11 cellular contexts compared by ENCODE assay signal in the genomic region with DNA sequence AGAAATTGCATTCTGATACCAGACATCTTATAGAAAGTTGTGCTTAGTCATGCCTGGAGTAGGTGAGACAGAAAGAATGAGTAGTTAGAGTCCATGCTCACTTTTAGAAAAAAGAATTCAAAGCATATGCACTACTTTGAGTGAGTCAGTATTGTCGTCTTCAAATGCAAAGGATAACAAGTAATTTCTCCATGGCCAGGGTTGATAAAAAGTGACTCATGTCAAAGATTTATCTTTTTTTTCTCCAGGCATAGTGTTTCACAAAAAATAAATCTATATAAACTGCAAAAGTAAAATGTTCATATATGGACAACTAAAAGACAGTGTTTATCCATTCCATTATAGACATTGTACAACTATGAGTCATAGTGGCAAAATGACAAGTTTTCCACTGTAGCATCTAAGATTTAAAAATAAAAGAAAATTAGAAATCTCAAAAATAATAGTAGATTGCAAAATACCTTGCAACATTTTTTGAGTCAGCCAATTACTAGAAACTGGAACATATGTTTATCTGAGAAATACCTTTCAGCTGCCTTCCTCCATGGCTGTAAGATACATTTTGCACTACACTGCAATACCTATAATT.
DNase-seq lines count a peak whose midpoint lies in the region; ATAC-seq and TF ChIP-seq lines count a peak whose summit lies in the region.
"Had no signal": no experiment of that assay in that cellular context is flagged by ENCODE, and none has a peak within 500 bp of the region (broad histone marks: within the 10 kb centered on the region; RNA-seq: fewer than 3 reads in every experiment).

No MANE protein-coding gene starts in this region.

- ATAC-seq in HG02759 (IDR thresholded peaks at IDR 0.05; ENCODE audit: unreplicated experiment) (no peak), HG03045 (IDR thresholded peaks at IDR 0.05; ENCODE audit: unreplicated experiment) (no peak)

- no peaks in the 10 kb centered on the region for H3K36me3 ChIP-seq in Karpas-422 (ENCODE audit: insufficient read depth, low read length)

- in situ Hi-C loops in ACHN (cut with HindIII; ENCODE audit: low pct_ligation_motif_present, low pct_unique_long_range_greater_than_20kb, low sequenced_read_pairs): no loop called here

- H3K4me3 ChIP-seq in retinal pigment epithelial cell (ENCODE audit: low read length) (no peak overlapping the region), Karpas-422 (ENCODE audit: low read length) (no peak overlapping the region)

- H2AFZ ChIP-seq in Karpas-422 (ENCODE audit: low read length): no peak overlapping the region

- no peaks in the 10 kb centered on the region for H4K20me1 ChIP-seq in Karpas-422 (ENCODE audit: insufficient read depth, low read depth, low read length)

- H3K4me1 ChIP-seq in Karpas-422 (ENCODE audit: low read length): no peaks in the 10 kb centered on the region

- H3K27me3 ChIP-seq in Karpas-422 (ENCODE audit: low read length): no peaks in the 10 kb centered on the region

- peak; percentile 79 for DNase-seq in GM04503 (ENCODE audit: low read depth)
- peak; percentile 53 for DNase-seq in RPMI7951 (ENCODE audit: low read depth)
- peak; percentile 82 for DNase-seq in fibroblast of gingiva (ENCODE audit: low read depth)
- peak; percentile 35 for DNase-seq in retinal pigment epithelial cell (ENCODE audit: low read depth)
- DNase-seq in Karpas-422: no peak
- DNase-seq in ACHN: no peak
- DNase-seq: activated CD4-positive, CD25-positive, alpha-beta regulatory T cell treated with anti-CD3 and anti-CD28 coated beads, Interleukin-2, amount 50 U/mL, for 72 hours; Calu3; endodermal cell had no signal

- H3K79me2 ChIP-seq in Karpas-422 (ENCODE audit: low read length): no peaks in the 10 kb centered on the region

- H3K27ac ChIP-seq in Karpas-422 (ENCODE audit: low read length): no peak overlapping the region

- TF ChIP-seq CTCF in retinal pigment epithelial cell (conservative IDR thresholded peaks at IDR 0.05; ENCODE audit: low read depth, low read length): no peak

- H3K4me2 ChIP-seq in Karpas-422 (ENCODE audit: low read depth, low read length, poor library complexity, severe bottlenecking): no peak overlapping the region

- H3K9ac ChIP-seq in Karpas-422 (ENCODE audit: low read length): no peak overlapping the region

- H3K9me2 ChIP-seq in Karpas-422 (replicated peaks; ENCODE audit: insufficient read depth, low read length): no peaks in the 10 kb centered on the region

- H3K9me3 ChIP-seq in Karpas-422 (ENCODE audit: low read length): no peaks in the 10 kb centered on the region

Comparison
In these comparisons a context has a peak if more than half of its experiments do, and no peak if none do; other contexts are left out.
1. DNase-seq: peak in GM04503 (single experiment), RPMI7951 (single experiment), fibroblast of gingiva (single experiment) and retinal pigment epithelial cell (single experiment); none in Karpas-422 (single experiment) and ACHN (single experiment).